In genomic region chr4:153748378-153748777, GRCh38 we compare ENCODE assay signal across 12 cellular contexts. TPM values are rescaled to one million over a fixed set of nuclear protein-coding genes. Genes with fewer than 3 reads are reported as not detected.
DNase-seq lines count a peak whose midpoint lies in the region; ATAC-seq and TF ChIP-seq lines count a peak whose summit lies in the region.
"Had no signal": no experiment of that assay in that cellular context is flagged by ENCODE, and none has a peak within 500 bp of the region (broad histone marks: within the 10 kb centered on the region; RNA-seq: fewer than 3 reads in every experiment).

No MANE protein-coding gene starts in this region.

- H3K79me1 ChIP-seq in mesendoderm (ENCODE audit: low read length): no peaks in the 10 kb centered on the region

- no peak overlapping the region for H3K56ac ChIP-seq in mesendoderm (ENCODE audit: low read length)

- no peak overlapping the region for H2AK5ac ChIP-seq in mesendoderm (ENCODE audit: low read length)

- no peak overlapping the region for H4K5ac ChIP-seq in mesendoderm (ENCODE audit: low read length)

- H2BK5ac ChIP-seq in mesendoderm (ENCODE audit: low read length): no peak overlapping the region

- no peaks in the 10 kb centered on the region for H3K27me3 ChIP-seq in right cardiac atrium (ENCODE audit: control insufficient read depth, insufficient read depth)
- H3K27me3 ChIP-seq in left ventricle myocardium inferior (ENCODE audit: low read depth): peaks cover 8% of the 10 kb centered on the region
- no peaks in the 10 kb centered on the region for H3K27me3 ChIP-seq in mesendoderm (ENCODE audit: insufficient read depth, low read length, poor library complexity)

- H3K36me3 ChIP-seq in left ventricle myocardium inferior (no peaks in the 10 kb centered on the region), mesendoderm (ENCODE audit: control insufficient read depth, insufficient read depth, low read length) (no peaks in the 10 kb centered on the region)

- H3K27ac ChIP-seq in right cardiac atrium (ENCODE audit: low read length) (no peak overlapping the region), left ventricle myocardium inferior (replicated peaks) (no peak overlapping the region), mesendoderm (ENCODE audit: low read depth, low read length) (no peak overlapping the region)

- H3K18ac ChIP-seq in mesendoderm (ENCODE audit: low read length): no peak overlapping the region

- intact Hi-C loops in right cardiac atrium (cut with DNase I): loop anchor here in 2 of 4 donors (5.0 to 10.0 kb wide), 2 partner anchors 111 to 124 kb away; no protein-coding TSS in a partner anchor
- intact Hi-C loops in left ventricle myocardium inferior (cut with micrococcal nuclease): no loop called here

- H3K4ac ChIP-seq in mesendoderm (ENCODE audit: low read depth, low read length): no peak overlapping the region

- no peaks in the 10 kb centered on the region for H3K9me3 ChIP-seq in right cardiac atrium (ENCODE audit: control insufficient read depth, low read length)
- no peaks in the 10 kb centered on the region for H3K9me3 ChIP-seq in left ventricle myocardium inferior (replicated peaks)

- no peak overlapping the region for H2BK120ac ChIP-seq in mesendoderm (ENCODE audit: low read depth, low read length)

- no peaks in the 10 kb centered on the region for H3K79me2 ChIP-seq in mesendoderm (ENCODE audit: control insufficient read depth, insufficient read depth, low read length)

- DNase-seq in right cardiac atrium (peak in 1 of 3 donors; percentile 41), left ventricle myocardium inferior (no peak), amniotic stem cell (lab: John Stamatoyannopoulos, UW) (peak; percentile 72), iPS-NIHi7 (ENCODE audit: extremely low spot score) (peak; percentile 28), SKM-1 (lab: John Stamatoyannopoulos, UW; ENCODE audit: unreplicated experiment) (no peak), mesendoderm (no peak), DMS79 (lab: John Stamatoyannopoulos, UW) (no peak)
- DNase-seq: activated naive CD4-positive, alpha-beta T cell; foreskin melanocyte; NCI-H82 had no signal

- H3K4me2 ChIP-seq in mesendoderm (ENCODE audit: low read length): no peak overlapping the region

- H3K4me3 ChIP-seq in right cardiac atrium (ENCODE audit: low read length) (no peak overlapping the region), left ventricle myocardium inferior (no peak overlapping the region), mesendoderm (ENCODE audit: low read length) (no peak overlapping the region)

- no peak for TF ChIP-seq CTCF in left ventricle myocardium inferior (IDR thresholded peaks at IDR 0.05; ENCODE audit: borderline replicate concordance)

- WGBS in right cardiac atrium: 45% methylated on average over 6 of the region's 6 CpGs
- no CpG with 5 or more reads among the region's 6 CpGs for WGBS in mesendoderm (ENCODE audit: extremely low coverage, insufficient coverage, low lambda C conversion rate)

- H2BK15ac ChIP-seq in mesendoderm (replicated peaks; ENCODE audit: low read depth): no peak overlapping the region

- no peak overlapping the region for H3K9ac ChIP-seq in mesendoderm (ENCODE audit: low read length)

- H3K23ac ChIP-seq in mesendoderm (ENCODE audit: low read length): no peak overlapping the region

- H3K4me1 ChIP-seq in right cardiac atrium (ENCODE audit: control insufficient read depth, insufficient read depth, low read length): no peaks in the 10 kb centered on the region
- H3K4me1 ChIP-seq in left ventricle myocardium inferior: no peaks in the 10 kb centered on the region
- H3K4me1 ChIP-seq in mesendoderm (ENCODE audit: control insufficient read depth, low read depth, low read length): no peaks in the 10 kb centered on the region

- ATAC-seq in right cardiac atrium (peak; percentile 40 to 74), GM18498 (IDR thresholded peaks at IDR 0.05; ENCODE audit: unreplicated experiment) (no peak)

- no peak overlapping the region for H4K8ac ChIP-seq in mesendoderm (ENCODE audit: low read depth, low read length)

RNA-seq across cellular contexts. Expression of gene RNF175, which starts 11.4 kb away (rescaled TPM):
- total RNA-seq in right cardiac atrium (10 to 100 TPM in 2 of 4 donors, 1 to 10 TPM in 2; 3.3 to 10.6 (median 9.5) TPM), left ventricle myocardium inferior (0.71 TPM)
- 9.1 TPM for polyA plus RNA-seq in right cardiac atrium
- polyA plus RNA-seq in mesendoderm (2013, experiment 1 of 2): 3.4 TPM
- 3.4 TPM for polyA plus RNA-seq in mesendoderm (2013, experiment 2 of 2)
- polyA plus RNA-seq: AG04450 had no signal

RNA-seq across cellular contexts. Expression of gene SFRP2, which starts 40.5 kb away (rescaled TPM):
- total RNA-seq in right cardiac atrium (1 to 10 TPM in 1 of 4 donors, under 1 TPM in 2, not detected in 1; 0.54 to 3.3 (median 0.76) TPM), left ventricle myocardium inferior (0.14 TPM)
- 1.5 TPM for polyA plus RNA-seq in right cardiac atrium
- 287 TPM for polyA plus RNA-seq in mesendoderm (2013, experiment 1 of 2)
- 303 TPM for polyA plus RNA-seq in mesendoderm (2013, experiment 2 of 2)
- polyA plus RNA-seq: AG04450 had no signal

Comparison
In these comparisons a context has a peak if more than half of its experiments do, and no peak if none do; other contexts are left out.
1. DNase-seq: peak in amniotic stem cell (single experiment) and iPS-NIHi7 (single experiment); none in left ventricle myocardium inferior (single experiment), SKM-1 (single experiment), mesendoderm (single experiment) and DMS79 (single experiment).